ENCODE assay signal across 14 cellular contexts in genomic region chr9:112112519-112112918, GRCh38.
DNase-seq lines count a peak whose midpoint lies in the region; ATAC-seq and TF ChIP-seq lines count a peak whose summit lies in the region.
"Had no signal": no experiment of that assay in that cellular context is flagged by ENCODE, and none has a peak within 500 bp of the region (broad histone marks: within the 10 kb centered on the region; RNA-seq: fewer than 3 reads in every experiment).

No MANE protein-coding gene starts in this region.

- H3K4me3 ChIP-seq in IMR-90 (ENCODE audit: insufficient read depth, low read depth, low read length) (no peak overlapping the region), astrocyte of the spinal cord (ENCODE audit: low read depth, low read length) (no peak overlapping the region), mesendoderm (ENCODE audit: low read length) (no peak overlapping the region)
- H3K4me3 ChIP-seq: dorsolateral prefrontal cortex had no signal

- H3K18ac ChIP-seq in IMR-90 (ENCODE audit: low read depth, low read length): no peak overlapping the region
- no peak overlapping the region for H3K18ac ChIP-seq in mesendoderm (ENCODE audit: low read length)

- peaks cover 9% of the 10 kb centered on the region; the same call in 1 of the 2 replicates for H3K9me1 ChIP-seq in IMR-90 (ENCODE audit: insufficient read depth, low read length)

- peaks cover 9% of the 10 kb centered on the region for H3K36me3 Mint-ChIP-seq in T-helper 2 cell treated with Interferon-gamma antibody and Interleukin-4, amounts not matched to agents 5 μg/mL and 100 μg/mL, for 36 hours (ENCODE audit: low read depth)

- TF ChIP-seq CTCF in AG09319 (IDR thresholded peaks at IDR 0.05; ENCODE audit: low read depth, low read length) (no peak), IMR-90 (conservative IDR thresholded peaks at IDR 0.05; ENCODE audit: low read depth, low read length) (no peak), astrocyte of the spinal cord (IDR thresholded peaks at IDR 0.05; ENCODE audit: low read depth, low read length) (no peak)

- WGBS in IMR-90 (ENCODE audit: extremely low coverage in 2 of 2, insufficient read length in 1 of 2), 2 experiments: no CpG with 5 or more reads among the region's 4 CpGs
- WGBS in mesendoderm (ENCODE audit: extremely low coverage, insufficient coverage, low lambda C conversion rate): no CpG with 5 or more reads among the region's 4 CpGs

- no peak overlapping the region for H2AFZ ChIP-seq in IMR-90 (replicated peaks; ENCODE audit: low read length, poor library complexity)

- H3K27ac ChIP-seq in IMR-90 (ENCODE audit: insufficient read depth, low read length) (no peak overlapping the region), mesendoderm (ENCODE audit: low read depth, low read length) (no peak overlapping the region)

- DNase-seq in AG09319 (ENCODE audit: extremely low read depth, low read depth) (peak; percentile 44), IMR-90 (peak; percentile 92), astrocyte of the spinal cord (ENCODE audit: low read depth, low spot score) (peak; percentile 90), kidney glomerular epithelial cell (lab: John Stamatoyannopoulos, UW) (peak; percentile 95), mesendoderm (no peak), SIG-M5 treated with dmso at 0.1 percent for 504 hours (lab: John Stamatoyannopoulos, UW; ENCODE audit: unreplicated experiment) (no peak), Right ventricle myocardium inferior (ENCODE audit: missing footprints) (no peak)
- no peak for DNase-seq in T-helper 2 cell treated with Interferon-gamma antibody and Interleukin-4, amounts not matched to agents 5 μg/mL and 100 μg/mL, for 36 hours (ENCODE audit: low spot score)
- DNase-seq: DMS 273 treated with DMSO at 0.1 percent for 48 hours, left cardiac atrium, NCI-H526 treated with DMSO at 0.1 percent for 48 hours had no signal

- no peak overlapping the region for H3K4me3 Mint-ChIP-seq in T-helper 2 cell treated with Interferon-gamma antibody and Interleukin-4, amounts not matched to agents 5 μg/mL and 100 μg/mL, for 36 hours
- H3K4me3 Mint-ChIP-seq: H9 had no signal

- no peak overlapping the region for H3K14ac ChIP-seq in IMR-90 (replicated peaks; ENCODE audit: low read depth, low read length)

- H3K27me3 ChIP-seq in IMR-90 (ENCODE audit: control insufficient read depth, insufficient read depth, low read length) (no peaks in the 10 kb centered on the region), mesendoderm (ENCODE audit: insufficient read depth, low read length, poor library complexity) (no peaks in the 10 kb centered on the region)
- H3K27me3 ChIP-seq: dorsolateral prefrontal cortex had no signal

- H3K4ac ChIP-seq in IMR-90 (ENCODE audit: low read depth, low read length) (no peak overlapping the region), mesendoderm (ENCODE audit: low read depth, low read length) (no peak overlapping the region)

- no peak overlapping the region for H4K91ac ChIP-seq in IMR-90 (ENCODE audit: insufficient read depth, low read depth, low read length)

- H3K9ac ChIP-seq in IMR-90 (ENCODE audit: low read depth, low read length) (no peak overlapping the region), mesendoderm (ENCODE audit: low read length) (no peak overlapping the region)

- H2AK5ac ChIP-seq in IMR-90 (ENCODE audit: low read depth, low read length) (no peak overlapping the region), mesendoderm (ENCODE audit: low read length) (no peak overlapping the region)

- TF ChIP-seq POLR2A in IMR-90 (IDR thresholded peaks at IDR 0.05; ENCODE audit: low read depth, low read length): no peak

- H2BK5ac ChIP-seq in IMR-90 (ENCODE audit: low read depth, low read length, poor library complexity, severe bottlenecking): peak overlapping the region; percentile 4
- no peak overlapping the region for H2BK5ac ChIP-seq in mesendoderm (ENCODE audit: low read length)

- no peak for TF ChIP-seq RAD21 in IMR-90 (IDR thresholded peaks at IDR 0.05; ENCODE audit: low read length)

- H3K4me1 ChIP-seq in IMR-90 (ENCODE audit: control insufficient read depth, insufficient read depth, low read length) (peaks cover 5% of the 10 kb centered on the region; the same call in 1 of the 2 replicates), mesendoderm (ENCODE audit: control insufficient read depth, low read depth, low read length) (no peaks in the 10 kb centered on the region)

- H3K36me3 ChIP-seq in IMR-90 (ENCODE audit: control insufficient read depth, insufficient read depth, low read length) (no peaks in the 10 kb centered on the region), mesendoderm (ENCODE audit: control insufficient read depth, insufficient read depth, low read length) (no peaks in the 10 kb centered on the region)

- H2AK9ac ChIP-seq in IMR-90 (replicated peaks; ENCODE audit: low read depth, low read length, poor library complexity): no peak overlapping the region

- peak; percentile 67 for ATAC-seq in IMR-90 (ENCODE audit: low read depth)
- no peak for ATAC-seq in Right ventricle myocardium inferior

- no peak overlapping the region for H2BK15ac ChIP-seq in IMR-90 (ENCODE audit: low read depth, low read length)
- H2BK15ac ChIP-seq in mesendoderm (replicated peaks; ENCODE audit: low read depth): no peak overlapping the region

- H3K56ac ChIP-seq in IMR-90 (ENCODE audit: extremely low read depth, insufficient read depth, low read length): no peak overlapping the region
- no peak overlapping the region for H3K56ac ChIP-seq in mesendoderm (ENCODE audit: low read length)

- POLR2A ChIA-PET in IMR-90 (lab: Charles Lee; ENCODE audit: unreplicated experiment): interaction anchor here (0.6 kb wide), 1 partner anchor 242 kb away, joined by 3 read pairs; no protein-coding TSS in a partner anchor

- no peaks in the 10 kb centered on the region for H3K9me3 ChIP-seq in IMR-90 (ENCODE audit: control insufficient read depth, insufficient read depth, low read length)

- H4K5ac ChIP-seq in IMR-90 (ENCODE audit: low read depth, low read length): no peak overlapping the region
- no peak overlapping the region for H4K5ac ChIP-seq in mesendoderm (ENCODE audit: low read length)

- H3K23ac ChIP-seq in IMR-90 (ENCODE audit: low read depth, low read length) (no peak overlapping the region), mesendoderm (ENCODE audit: low read length) (no peak overlapping the region)

- dilution Hi-C loops in IMR-90 (cut with HindIII; ENCODE audit: low sequenced_read_pairs, unreplicated experiment): no loop called here

- no peaks in the 10 kb centered on the region for H3K4me1 Mint-ChIP-seq in T-helper 2 cell treated with Interferon-gamma antibody and Interleukin-4, amounts not matched to agents 5 μg/mL and 100 μg/mL, for 36 hours (ENCODE audit: low read depth)

- peaks cover 4% of the 10 kb centered on the region for H4K20me1 ChIP-seq in IMR-90 (ENCODE audit: insufficient read depth, low read length)

- H2BK20ac ChIP-seq in IMR-90 (ENCODE audit: low read depth, low read length): no peak overlapping the region

- peak overlapping the region; percentile 59; the same call in 1 of the 2 replicates for H3K4me2 ChIP-seq in IMR-90 (ENCODE audit: low read depth, low read length)
- H3K4me2 ChIP-seq in mesendoderm (ENCODE audit: low read length): no peak overlapping the region

- H3K79me1 ChIP-seq in IMR-90 (ENCODE audit: low read depth in 1 of 2, low read length in 2 of 2): no peaks in the 10 kb centered on the region; a peak in 1 of 4 replicates
- H3K79me1 ChIP-seq in mesendoderm (ENCODE audit: low read length): no peaks in the 10 kb centered on the region

- H2BK120ac ChIP-seq in IMR-90 (ENCODE audit: low read depth, low read length): no peak overlapping the region
- no peak overlapping the region for H2BK120ac ChIP-seq in mesendoderm (ENCODE audit: low read depth, low read length)

- in situ Hi-C loops in IMR-90 (cut with MboI; ENCODE audit: low sequenced_read_pairs): no loop called here
- in situ Hi-C loops in astrocyte of the spinal cord (cut with HindIII; ENCODE audit: low sequenced_read_pairs): no loop called here

- H4K8ac ChIP-seq in IMR-90 (ENCODE audit: low read depth in 2 of 2, low read length in 2 of 2): no peak overlapping the region
- H4K8ac ChIP-seq in mesendoderm (ENCODE audit: low read depth, low read length): no peak overlapping the region

- no TSS peak for BruUV-seq in IMR-90 (replicated peaks; lab: Mats Ljungman, UMichigan)

- H3K9me3 Mint-ChIP-seq in T-helper 2 cell treated with Interferon-gamma antibody and Interleukin-4, amounts not matched to agents 5 μg/mL and 100 μg/mL, for 36 hours: no peaks in the 10 kb centered on the region
- H3K9me3 Mint-ChIP-seq: H9 had no signal

- H3K27me3 Mint-ChIP-seq in T-helper 2 cell treated with Interferon-gamma antibody and Interleukin-4, amounts not matched to agents 5 μg/mL and 100 μg/mL, for 36 hours (ENCODE audit: low read depth): no peaks in the 10 kb centered on the region
- H3K27me3 Mint-ChIP-seq: progenitor cell of endocrine pancreas had no signal

- CTCF ChIA-PET in IMR-90 (lab: Yijun Ruan, JAX): interaction anchor here (0.6 to 1.3 kb wide), 3 partner anchors 15 to 267 kb away, joined by 3 to 6 read pairs (median 4); partner anchors contain the start of gene HSDL2

- H3K27ac Mint-ChIP-seq in T-helper 2 cell treated with Interferon-gamma antibody and Interleukin-4, amounts not matched to agents 5 μg/mL and 100 μg/mL, for 36 hours: no peak overlapping the region
- H3K27ac Mint-ChIP-seq: progenitor cell of endocrine pancreas had no signal

- H3K79me2 ChIP-seq in mesendoderm (ENCODE audit: control insufficient read depth, insufficient read depth, low read length): no peaks in the 10 kb centered on the region

- intact Hi-C loops in IMR-90 (cut with micrococcal nuclease): loop anchor here (1.0 kb wide), 1 partner anchor 222 kb away; no protein-coding TSS in a partner anchor
- intact Hi-C loops in Right ventricle myocardium inferior (cut with DNase I): no loop called here

TF ChIP-seq in IMR-90, 13 proteins besides CTCF, POLR2A, EP300 and RAD21:
- no peak for TF ChIP-seq CEBPB (IDR thresholded peaks at IDR 0.05; ENCODE audit: low read depth, low read length)
- no peak for TF ChIP-seq BHLHE40 (IDR thresholded peaks at IDR 0.05; ENCODE audit: low read depth, low read length)
- peak; percentile 72; the same call in 1 of the 2 replicates for TF ChIP-seq FOS (IDR thresholded peaks at IDR 0.05; ENCODE audit: low read depth, low read length)

Comparison
In these comparisons a context has a peak if more than half of its experiments do, and no peak if none do; other contexts are left out.
1. DNase-seq: peak in AG09319 (single experiment), IMR-90 (single experiment), astrocyte of the spinal cord (single experiment) and kidney glomerular epithelial cell (single experiment); none in mesendoderm (single experiment), SIG-M5 treated with dmso at 0.1 percent for 504 hours (single experiment), T-helper 2 cell treated with Interferon-gamma antibody and Interleukin-4, amounts not matched to agents 5 μg/mL and 100 μg/mL, for 36 hours (single experiment) and Right ventricle myocardium inferior (single experiment).